Comparison of ENCODE assay signal across 1 cellular context in genomic region chr6:8137529-8137939, GRCh38.
A peak's percentile ranks its signal among the peaks of the same experiment; 100 is the strongest.
TF ChIP-seq lines count a peak whose summit lies in the region.

No MANE protein-coding gene starts in this region.

TF ChIP-seq in HepG2, 621 proteins besides CTCF, POLR2A, EP300 and RAD21 (continued from another document and continues in another):
- TF ChIP-seq ZNF503 (CRISPR knock-in tag; IDR thresholded peaks at IDR 0.05) (peak; percentile 57; the same call in 1 of the 2 replicates), HMG20A (CRISPR knock-in tag; IDR thresholded peaks at IDR 0.05; ENCODE audit: borderline replicate concordance) (peak; percentile 83), HMG20B (CRISPR knock-in tag; conservative IDR thresholded peaks at IDR 0.05) (0 out of 2 replicates have a peak, but pooled peaks have one; percentile 42), HNRNPK (IDR thresholded peaks at IDR 0.05; ENCODE audit: low read depth, low read length, poor library complexity, severe bottlenecking) (no peak), ZNF263 (CRISPR knock-in tag; IDR thresholded peaks at IDR 0.05) (peak; percentile 68; the same call in 1 of the 2 replicates), ZNF546 (CRISPR knock-in tag; conservative IDR thresholded peaks at IDR 0.05) (no peak), PATZ1 (CRISPR knock-in tag; IDR thresholded peaks at IDR 0.05) (no peak), ZNF652 (CRISPR knock-in tag; IDR thresholded peaks at IDR 0.05; ENCODE audit: borderline replicate concordance, low read depth) (peak; percentile 98), NCOR1 (IDR thresholded peaks at IDR 0.05; ENCODE audit: borderline replicate concordance, low read length) (peak; percentile 89), ZEB1 (IDR thresholded peaks at IDR 0.05; ENCODE audit: insufficient replicate concordance, low read depth) (peak; percentile 26), ZBTB1 (CRISPR knock-in tag; IDR thresholded peaks at IDR 0.05; ENCODE audit: borderline replicate concordance) (no peak), RXRB (CRISPR knock-in tag; IDR thresholded peaks at IDR 0.05; ENCODE audit: borderline replicate concordance) (peak; percentile 69; the same call in 1 of the 2 replicates), ZBTB21 (CRISPR knock-in tag; IDR thresholded peaks at IDR 0.05) (peak; percentile 60; the same call in 1 of the 2 replicates), WIZ (CRISPR knock-in tag; IDR thresholded peaks at IDR 0.05) (peak; percentile 31; the same call in 1 of the 2 replicates), ZBTB3 (CRISPR knock-in tag; IDR thresholded peaks at IDR 0.05; ENCODE audit: borderline replicate concordance, low read depth) (0 out of 2 replicates have a peak, but pooled peaks have one; percentile 27), PHF21A (CRISPR knock-in tag; IDR thresholded peaks at IDR 0.05) (0 out of 2 replicates have a peak, but pooled peaks have one; percentile 35), ATF4 (CRISPR knock-in tag; IDR thresholded peaks at IDR 0.05) (0 out of 4 replicates have a peak, but pooled peaks of 1 of the 2 experiments have one; percentile 31), ZNF710 (CRISPR knock-in tag; IDR thresholded peaks at IDR 0.05; ENCODE audit: borderline replicate concordance) (peak; percentile 95), MLXIP (CRISPR knock-in tag; IDR thresholded peaks at IDR 0.05; ENCODE audit: borderline replicate concordance) (no peak), GABPA (IDR thresholded peaks at IDR 0.05; ENCODE audit: low read depth, low read length) (no peak), GABPA (CRISPR knock-in tag; IDR thresholded peaks at IDR 0.05; ENCODE audit: low read depth) (peak; percentile 55; the same call in 1 of the 2 replicates), ETV5 (CRISPR knock-in tag; IDR thresholded peaks at IDR 0.05; ENCODE audit: borderline replicate concordance) (peak; percentile 96; the same call in 1 of the 2 replicates), JUND (CRISPR knock-in tag; IDR thresholded peaks at IDR 0.05) (no peak), ZNF292 (CRISPR knock-in tag; IDR thresholded peaks at IDR 0.05; ENCODE audit: borderline replicate concordance, low read depth) (peak; percentile 94), AHR (CRISPR knock-in tag; IDR thresholded peaks at IDR 0.05) (no peak; the same call in 1 of the 2 replicates), ZFP37 (CRISPR knock-in tag; IDR thresholded peaks at IDR 0.05; ENCODE audit: borderline replicate concordance) (0 out of 2 replicates have a peak, but pooled peaks have one; percentile 29), ZBTB25 (CRISPR knock-in tag; IDR thresholded peaks at IDR 0.05) (peak; percentile 39; the same call in 1 of the 2 replicates), MED13 (CRISPR knock-in tag; IDR thresholded peaks at IDR 0.05) (no peak), BCL6 (CRISPR knock-in tag; IDR thresholded peaks at IDR 0.05) (peak; percentile 91), RBAK (CRISPR knock-in tag; IDR thresholded peaks at IDR 0.05) (no peak), ERF (CRISPR knock-in tag; IDR thresholded peaks at IDR 0.05) (peak; percentile 86), ZNF317 (CRISPR knock-in tag; IDR thresholded peaks at IDR 0.05) (peak; percentile 38; the same call in 1 of the 2 replicates), SIX4 (CRISPR knock-in tag; IDR thresholded peaks at IDR 0.05) (peak; percentile 80), TCF7 (IDR thresholded peaks at IDR 0.05; ENCODE audit: low read depth) (peak; percentile 96), KAT8 (CRISPR knock-in tag; IDR thresholded peaks at IDR 0.05) (peak; percentile 25; the same call in 1 of the 2 replicates), ZNF382 (CRISPR knock-in tag; IDR thresholded peaks at IDR 0.05; ENCODE audit: borderline replicate concordance) (no peak), THYN1 (CRISPR knock-in tag; IDR thresholded peaks at IDR 0.05; ENCODE audit: borderline replicate concordance, low read depth) (no peak), RARA (CRISPR knock-in tag; IDR thresholded peaks at IDR 0.05) (peak; percentile 89), ZGPAT (CRISPR knock-in tag; IDR thresholded peaks at IDR 0.05) (peak; percentile 59; the same call in 1 of the 2 replicates), ASH2L (IDR thresholded peaks at IDR 0.05; ENCODE audit: insufficient read length, low read depth, low read length) (peak; percentile 60), RNF2 (conservative IDR thresholded peaks at IDR 0.05; ENCODE audit: low read depth) (no peak), ATM (IDR thresholded peaks at IDR 0.05; ENCODE audit: borderline replicate concordance) (no peak), MEIS2 (CRISPR knock-in tag; IDR thresholded peaks at IDR 0.05) (peak; percentile 70; the same call in 1 of the 2 replicates), ZNF431 (CRISPR knock-in tag; IDR thresholded peaks at IDR 0.05; ENCODE audit: borderline replicate concordance, low read depth) (0 out of 2 replicates have a peak, but pooled peaks have one; percentile 41), IKZF5 (CRISPR knock-in tag; IDR thresholded peaks at IDR 0.05) (peak; percentile 42; the same call in 1 of the 2 replicates), MEIS1 (CRISPR knock-in tag; IDR thresholded peaks at IDR 0.05; ENCODE audit: borderline replicate concordance) (peak; percentile 65; the same call in 1 of the 2 replicates), ZNF354B (CRISPR knock-in tag; IDR thresholded peaks at IDR 0.05) (no peak), FOXA1 (IDR thresholded peaks at IDR 0.05) (no peak), FOXA1 (CRISPR knock-in tag; IDR thresholded peaks at IDR 0.05) (peak; percentile 54), ZFAT (CRISPR knock-in tag; conservative IDR thresholded peaks at IDR 0.05) (no peak), ZMYM4 (CRISPR knock-in tag; IDR thresholded peaks at IDR 0.05) (peak; percentile 49; the same call in 1 of the 2 replicates), BHLHE40 (IDR thresholded peaks at IDR 0.05; ENCODE audit: low read length) (no peak), MXD3 (CRISPR knock-in tag; IDR thresholded peaks at IDR 0.05) (no peak), MIER3 (CRISPR knock-in tag; IDR thresholded peaks at IDR 0.05; ENCODE audit: borderline replicate concordance) (peak; percentile 64; the same call in 1 of the 2 replicates), SKI (IDR thresholded peaks at IDR 0.05; ENCODE audit: partially characterized antibody) (no peak)
